1 cellular context compared by ENCODE assay signal in the genomic region with DNA sequence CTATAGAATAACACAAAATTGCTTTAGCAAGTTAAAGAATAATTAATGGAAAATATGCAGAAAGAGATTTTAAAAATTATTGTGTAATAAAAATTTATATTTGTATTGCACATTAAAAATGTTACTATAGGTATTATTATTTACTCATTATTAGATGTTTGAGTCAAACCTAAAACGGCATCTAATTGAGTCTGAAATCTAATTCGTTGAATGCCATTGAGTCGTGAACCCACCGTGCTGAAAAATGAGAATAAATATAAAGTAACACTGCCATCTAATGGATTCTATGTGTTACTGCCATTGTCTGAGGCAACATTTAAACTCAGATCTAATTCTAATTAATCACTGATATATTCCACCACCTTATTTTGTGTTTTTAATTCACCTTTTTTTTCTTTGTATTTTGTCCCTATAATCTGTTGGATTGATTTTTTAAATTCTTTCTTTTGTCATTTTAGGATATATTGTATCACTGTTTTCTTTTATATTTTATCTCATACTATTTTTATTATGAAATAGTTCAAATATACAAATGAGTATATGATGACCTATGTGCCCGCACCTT.
TF ChIP-seq lines count a peak whose summit lies in the region.

No MANE protein-coding gene starts in this region.

TF ChIP-seq in K562, 482 proteins besides CTCF, POLR2A, EP300 and RAD21 (continued from another document):
- TF ChIP-seq MNT (conservative IDR thresholded peaks at IDR 0.05): peak in 1 of 2 experiments; percentile 28; a peak in 2 of 4 replicates
- TF ChIP-seq ARID1B (IDR thresholded peaks at IDR 0.05): peak; percentile 24; the same call in 1 of the 2 replicates
- TF ChIP-seq, protein P1, sequence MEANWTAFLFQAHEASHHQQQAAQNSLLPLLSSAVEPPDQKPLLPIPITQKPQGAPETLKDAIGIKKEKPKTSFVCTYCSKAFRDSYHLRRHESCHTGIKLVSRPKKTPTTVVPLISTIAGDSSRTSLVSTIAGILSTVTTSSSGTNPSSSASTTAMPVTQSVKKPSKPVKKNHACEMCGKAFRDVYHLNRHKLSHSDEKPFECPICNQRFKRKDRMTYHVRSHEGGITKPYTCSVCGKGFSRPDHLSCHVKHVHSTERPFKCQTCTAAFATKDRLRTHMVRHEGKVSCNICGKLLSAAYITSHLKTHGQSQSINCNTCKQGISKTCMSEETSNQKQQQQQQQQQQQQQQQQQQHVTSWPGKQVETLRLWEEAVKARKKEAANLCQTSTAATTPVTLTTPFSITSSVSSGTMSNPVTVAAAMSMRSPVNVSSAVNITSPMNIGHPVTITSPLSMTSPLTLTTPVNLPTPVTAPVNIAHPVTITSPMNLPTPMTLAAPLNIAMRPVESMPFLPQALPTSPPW (CRISPR knock-in tag; IDR thresholded peaks at IDR 0.05): peak; percentile 20; the same call in 1 of the 2 replicates
- no peak for TF ChIP-seq MCM5 (IDR thresholded peaks at IDR 0.05; ENCODE audit: low read depth)
- no peak for TF ChIP-seq BCLAF1 (IDR thresholded peaks at IDR 0.05; ENCODE audit: borderline replicate concordance in 1 of 2, control insufficient read depth in 1 of 2, low read depth in 2 of 2, low read length in 1 of 2)
- TF ChIP-seq POLR2H (tag; IDR thresholded peaks at IDR 0.05; ENCODE audit: low read depth): peak; percentile 35; the same call in 1 of the 2 replicates
- TF ChIP-seq ZNF277 (CRISPR knock-in tag; IDR thresholded peaks at IDR 0.05; ENCODE audit: borderline replicate concordance): no peak
- no peak for TF ChIP-seq ZNF766 (CRISPR knock-in tag; conservative IDR thresholded peaks at IDR 0.05)
- TF ChIP-seq GTF2F1 (IDR thresholded peaks at IDR 0.05; ENCODE audit: low read depth, low read length): no peak
- TF ChIP-seq PTTG1 (tag; IDR thresholded peaks at IDR 0.05; ENCODE audit: low read depth): no peak
- TF ChIP-seq TRIM25 (IDR thresholded peaks at IDR 0.05; ENCODE audit: borderline replicate concordance): 0 out of 2 replicates have a peak, but pooled peaks have one; percentile 75
- peak; percentile 15 for TF ChIP-seq TAF9B (IDR thresholded peaks at IDR 0.05; ENCODE audit: partially characterized antibody)
- TF ChIP-seq HLTF (IDR thresholded peaks at IDR 0.05): peak; percentile 69; the same call in 1 of the 2 replicates
- no peak for TF ChIP-seq BRF1 (IDR thresholded peaks at IDR 0.05; ENCODE audit: borderline replicate concordance, extremely low read depth, insufficient read length)
